Comparison of ENCODE assay signal across 17 cellular contexts in genomic region chr6:134511984-134512383, GRCh38.
DNase-seq lines count a peak whose midpoint lies in the region; ATAC-seq and TF ChIP-seq lines count a peak whose summit lies in the region.
"Had no signal": no experiment of that assay in that cellular context is flagged by ENCODE, and none has a peak within 500 bp of the region (broad histone marks: within the 10 kb centered on the region; RNA-seq: fewer than 3 reads in every experiment).

No MANE protein-coding gene starts in this region.

- CTCF ChIA-PET in activated CD4-positive, alpha-beta memory T cell treated with anti-CD3 and anti-CD28 coated beads for 36 hours (lab: Charles Lee), result no interaction called here

- H3K36me3 Mint-ChIP-seq in activated CD4-positive, alpha-beta memory T cell treated with anti-CD3 and anti-CD28 coated beads for 36 hours, result no peaks in the 10 kb centered on the region

- DNase-seq in heart right ventricle (no peak), Right ventricle myocardium superior (no peak), MV-4-11 (lab: John Stamatoyannopoulos, UW) (peak; percentile 53), dorsolateral prefrontal cortex (no peak), upper lobe of left lung (no peak), DMS53 treated with DMSO at 0.1 percent for 48 hours (lab: John Stamatoyannopoulos, UW; ENCODE audit: unreplicated experiment) (no peak)
- DNase-seq in activated CD4-positive, alpha-beta memory T cell treated with anti-CD3 and anti-CD28 coated beads for 36 hours, result no peak
- DNase-seq: COR-L47; DMS153; H7; NCI-H1417 treated with DMSO at 0.1 percent for 48 hours; NCI-H1930; NCI-H69; NK-92 treated with Interleukin-12 subunit alpha and Interleukin-12 subunit beta, amount 100 ng/mL, for 24 hours had no signal

- no peaks in the 10 kb centered on the region for H3K27me3 Mint-ChIP-seq in activated CD4-positive, alpha-beta memory T cell treated with anti-CD3 and anti-CD28 coated beads for 36 hours

- H3K9me3 Mint-ChIP-seq in activated CD4-positive, alpha-beta memory T cell treated with anti-CD3 and anti-CD28 coated beads for 36 hours, result no peaks in the 10 kb centered on the region

- peak overlapping the region in 7 of 10 donors; percentile 20 to 75 (median 46) for H3K27ac ChIP-seq in heart right ventricle
- H3K27ac ChIP-seq in dorsolateral prefrontal cortex, result peak overlapping the region in 46 of 59 donors; percentile 12 to 89 (median 74)
- H3K27ac ChIP-seq in upper lobe of left lung, result peak overlapping the region; percentile 31 to 70 (median 52)
- H3K27ac ChIP-seq: PC-9 had no signal

- no peak for TF ChIP-seq CTCF in heart right ventricle (IDR thresholded peaks at IDR 0.05)
- no peak for TF ChIP-seq CTCF in dorsolateral prefrontal cortex (IDR thresholded peaks at IDR 0.05 in 54 of 56, conservative IDR thresholded peaks at IDR 0.05 in 2 of 56; ENCODE audit: low read depth in 1 of 56, partially characterized antibody in 56 of 56)
- no peak for TF ChIP-seq CTCF in upper lobe of left lung (IDR thresholded peaks at IDR 0.05)

- no peak for TF ChIP-seq POLR2A in upper lobe of left lung (IDR thresholded peaks at IDR 0.05)

- peaks cover 0 to 38% (median 23%) of the 10 kb centered on the region in 9 donors for H3K4me1 ChIP-seq in heart right ventricle
- H3K4me1 ChIP-seq in upper lobe of left lung, result peaks cover 8 to 33% (median 14%) of the 10 kb centered on the region in 4 donors

- H3K4me3 Mint-ChIP-seq in activated CD4-positive, alpha-beta memory T cell treated with anti-CD3 and anti-CD28 coated beads for 36 hours, result no peak overlapping the region

- H3K27me3 ChIP-seq in heart right ventricle (no peaks in the 10 kb centered on the region), dorsolateral prefrontal cortex (peaks cover 0 to 2% (median 0%) of the 10 kb centered on the region in 45 donors), upper lobe of left lung (no peaks in the 10 kb centered on the region)

- H3K4me3 ChIP-seq in heart right ventricle (no peak overlapping the region), dorsolateral prefrontal cortex (no peak overlapping the region), upper lobe of left lung (no peak overlapping the region)
- H3K4me3 ChIP-seq: PC-9 had no signal

- no peak overlapping the region for H3K27ac Mint-ChIP-seq in activated CD4-positive, alpha-beta memory T cell treated with anti-CD3 and anti-CD28 coated beads for 36 hours

- ATAC-seq in heart right ventricle, result no peak
- ATAC-seq in Right ventricle myocardium superior (ENCODE audit: poor library complexity), result no peak
- ATAC-seq in upper lobe of left lung (ENCODE audit: low FRiP score in 2 of 2), result no peak
- no peak for ATAC-seq in HG03095 (IDR thresholded peaks at IDR 0.05; ENCODE audit: unreplicated experiment)
- ATAC-seq: HepG2 had no signal

- intact Hi-C loops in heart right ventricle (cut with DNase I), result loop anchor here in 5 of 10 donors (10.0 kb wide), 3 partner anchors 167 to 337 kb away; no protein-coding TSS in a partner anchor
- intact Hi-C loops in Right ventricle myocardium superior (cut with DNase I), result loop anchor here (10.0 kb wide), 1 partner anchor 337 kb away; no protein-coding TSS in a partner anchor
- intact Hi-C loops in dorsolateral prefrontal cortex (cut with DNase I), result no loop called here
- intact Hi-C loops in activated CD4-positive, alpha-beta memory T cell treated with anti-CD3 and anti-CD28 coated beads for 36 hours (cut with micrococcal nuclease), result no loop called here

- H3K36me3 ChIP-seq in heart right ventricle (no peaks in the 10 kb centered on the region), upper lobe of left lung (no peaks in the 10 kb centered on the region)

- POLR2A ChIA-PET in activated CD4-positive, alpha-beta memory T cell treated with anti-CD3 and anti-CD28 coated beads for 36 hours (lab: Charles Lee), result no interaction called here

- H3K9me3 ChIP-seq in heart right ventricle, result no peaks in the 10 kb centered on the region
- no peaks in the 10 kb centered on the region for H3K9me3 ChIP-seq in upper lobe of left lung

- 96 to 97% methylated on average over 5 of the region's 5 CpGs for WGBS in heart right ventricle, 2 donors
- 89% methylated on average over 5 of the region's 5 CpGs for WGBS in upper lobe of left lung, 2 donors

- no peaks in the 10 kb centered on the region for H3K4me1 Mint-ChIP-seq in activated CD4-positive, alpha-beta memory T cell treated with anti-CD3 and anti-CD28 coated beads for 36 hours (ENCODE audit: low read depth)

- no peak for TF ChIP-seq EP300 in upper lobe of left lung (IDR thresholded peaks at IDR 0.05)
